8 cellular contexts compared by ENCODE assay signal in genomic region chr3:53255360-53255774, GRCh38. TPM values are rescaled to one million over a fixed set of nuclear protein-coding genes. Genes with fewer than 3 reads are reported as not detected.
DNase-seq lines count a peak whose midpoint lies in the region; ATAC-seq and TF ChIP-seq lines count a peak whose summit lies in the region.

No MANE protein-coding gene starts in this region.

- H3K4me1 ChIP-seq in mucosa of stomach (ENCODE audit: control insufficient read depth, insufficient read depth, low read length) (peaks cover 31% of the 10 kb centered on the region), subcutaneous abdominal adipose tissue (ENCODE audit: control insufficient read depth in 5 of 5, insufficient read depth in 5 of 5, low read length in 5 of 5) (peaks cover 10 to 67% (median 60%) of the 10 kb centered on the region in 5 donors)

- H3K27me3 ChIP-seq in BJ (ENCODE audit: control insufficient read depth, insufficient read depth, low read length), result no peaks in the 10 kb centered on the region
- H3K27me3 ChIP-seq in mucosa of stomach (ENCODE audit: control insufficient read depth, insufficient read depth, low read length), result no peaks in the 10 kb centered on the region
- H3K27me3 ChIP-seq in subcutaneous abdominal adipose tissue (ENCODE audit: control insufficient read depth in 5 of 5, insufficient read depth in 4 of 5, low read length in 5 of 5), result no peaks in the 10 kb centered on the region

- DNase-seq in BJ (ENCODE audit: low read depth) (no peak), islet precursor cell (no peak)
- peak; percentile 10 to 15 for DNase-seq in activated CD4-positive, alpha-beta T cell treated with anti-CD3 and anti-CD28 coated beads for 24 hours (ENCODE audit: low read depth in 2 of 2)
- peak; percentile 30 for DNase-seq in effector CD8-positive, alpha-beta T cell (lab: John Stamatoyannopoulos, UW)

- peak; percentile 34 for ATAC-seq in GM19328 (IDR thresholded peaks at IDR 0.05; ENCODE audit: unreplicated experiment)
- peak; percentile 24 for ATAC-seq in HG03378 (IDR thresholded peaks at IDR 0.05; ENCODE audit: unreplicated experiment)

- H3K9ac ChIP-seq in mucosa of stomach (ENCODE audit: low read length) (peak overlapping the region; percentile 79), subcutaneous abdominal adipose tissue (ENCODE audit: low read length in 5 of 5) (peak overlapping the region; percentile 12 to 91 (median 79))

- H3K4me3 ChIP-seq in BJ (ENCODE audit: low read depth, low read length) (peak overlapping the region; percentile 77), mucosa of stomach (ENCODE audit: low read length) (peak overlapping the region; percentile 92), subcutaneous abdominal adipose tissue (ENCODE audit: low read depth in 1 of 5, low read length in 5 of 5) (peak overlapping the region; percentile 79 to 95 (median 90))

- peaks cover 2% of the 10 kb centered on the region for H3K36me3 ChIP-seq in BJ (ENCODE audit: control insufficient read depth, insufficient read depth, low read length)
- H3K36me3 ChIP-seq in mucosa of stomach (ENCODE audit: control insufficient read depth, insufficient read depth, low read length), result no peaks in the 10 kb centered on the region
- no peaks in the 10 kb centered on the region for H3K36me3 ChIP-seq in subcutaneous abdominal adipose tissue (ENCODE audit: control insufficient read depth in 5 of 5, insufficient read depth in 5 of 5, low read length in 5 of 5)

- H3K9me3 ChIP-seq in mucosa of stomach (ENCODE audit: control insufficient read depth, low read length) (no peaks in the 10 kb centered on the region), subcutaneous abdominal adipose tissue (ENCODE audit: control insufficient read depth in 5 of 5, low read length in 5 of 5) (no peaks in the 10 kb centered on the region)

- peak overlapping the region; percentile 88 for H3K27ac ChIP-seq in subcutaneous abdominal adipose tissue (ENCODE audit: low read depth, low read length)

- no peak for TF ChIP-seq CTCF in BJ (IDR thresholded peaks at IDR 0.05; ENCODE audit: insufficient read depth, low read depth, low read length)

- CTCF ChIA-PET in BJ (lab: Yijun Ruan, JAX), result interaction anchor here (0.9 kb wide), 1 partner anchor 87 kb away, joined by 3 read pairs; no protein-coding TSS in a partner anchor

- POLR2A ChIA-PET in BJ (lab: Charles Lee), result no interaction called here

RNA-seq across cellular contexts. Expression of gene TKT, which starts 0.5 kb away (rescaled TPM):
- 216 and 305 TPM in 2 replicates for polyA plus RNA-seq in BJ (2011; rRNA removed)
- 187 TPM in 2 replicates for polyA minus RNA-seq in BJ (2011; rRNA and poly(A)+ RNA removed)

Comparison
In these comparisons a context has a peak if more than half of its experiments do, and no peak if none do; other contexts are left out.
1. DNase-seq: peak in activated CD4-positive, alpha-beta T cell treated with anti-CD3 and anti-CD28 coated beads for 24 hours (2 of 2) and effector CD8-positive, alpha-beta T cell (single experiment); none in BJ (single experiment) and islet precursor cell (single experiment).
2. Peak in every context shown above with its lines, with median percentiles within 50 percentile points of each other: H3K4me3 ChIP-seq.